Comparison of ENCODE assay signal across 1 cellular context in the genomic region with DNA sequence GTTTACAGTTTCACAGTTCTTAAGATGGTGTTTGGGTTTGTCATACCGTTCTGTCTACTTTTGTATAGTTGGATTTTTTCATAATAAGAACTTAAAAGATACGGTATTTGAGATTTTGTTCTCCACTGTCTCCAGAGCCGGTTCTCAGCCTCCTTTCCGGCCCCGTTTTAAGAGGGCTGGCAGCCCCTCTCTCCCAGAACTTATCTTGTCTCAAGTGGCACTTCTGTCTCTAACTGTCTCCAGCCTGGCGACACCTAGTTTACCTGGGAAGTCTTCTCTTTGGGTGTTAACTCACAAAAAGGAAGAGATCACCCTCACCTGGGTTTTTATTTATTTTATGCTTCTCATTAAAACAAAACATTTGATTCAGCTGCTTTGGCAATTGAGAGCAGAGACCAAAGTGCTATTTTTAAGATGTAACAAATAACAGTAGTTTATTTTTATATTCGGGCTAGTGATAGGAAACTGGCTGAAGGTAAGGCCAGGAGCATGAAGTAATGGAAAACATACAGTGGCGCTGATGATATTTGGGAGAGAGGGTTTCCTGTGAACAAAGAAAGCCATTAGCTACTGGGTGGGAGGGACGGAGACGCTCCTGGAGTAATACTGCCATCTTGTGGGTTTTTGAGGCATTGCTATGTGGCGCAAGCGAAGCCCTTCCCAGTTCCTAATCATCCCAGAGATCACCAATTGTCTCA.
TF ChIP-seq lines count a peak whose summit lies in the region.

No MANE protein-coding gene starts in this region.

TF ChIP-seq in GM12878, 131 proteins besides CTCF, POLR2A, EP300 and RAD21 (continued from another document):
- TF ChIP-seq, protein P1, sequence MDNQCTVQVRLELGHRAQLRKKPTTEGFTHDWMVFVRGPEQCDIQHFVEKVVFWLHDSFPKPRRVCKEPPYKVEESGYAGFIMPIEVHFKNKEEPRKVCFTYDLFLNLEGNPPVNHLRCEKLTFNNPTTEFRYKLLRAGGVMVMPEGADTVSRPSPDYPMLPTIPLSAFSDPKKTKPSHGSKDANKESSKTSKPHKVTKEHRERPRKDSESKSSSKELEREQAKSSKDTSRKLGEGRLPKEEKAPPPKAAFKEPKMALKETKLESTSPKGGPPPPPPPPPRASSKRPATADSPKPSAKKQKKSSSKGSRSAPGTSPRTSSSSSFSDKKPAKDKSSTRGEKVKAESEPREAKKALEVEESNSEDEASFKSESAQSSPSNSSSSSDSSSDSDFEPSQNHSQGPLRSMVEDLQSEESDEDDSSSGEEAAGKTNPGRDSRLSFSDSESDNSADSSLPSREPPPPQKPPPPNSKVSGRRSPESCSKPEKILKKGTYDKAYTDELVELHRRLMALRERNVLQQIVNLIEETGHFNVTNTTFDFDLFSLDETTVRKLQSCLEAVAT (IDR thresholded peaks at IDR 0.05): 0 out of 2 replicates have a peak, but pooled peaks have one; percentile 45
- TF ChIP-seq SMARCA5 (IDR thresholded peaks at IDR 0.05) (0 out of 2 replicates have a peak, but pooled peaks have one; percentile 63), WRNIP1 (IDR thresholded peaks at IDR 0.05; ENCODE audit: borderline replicate concordance, low read depth, low read length) (0 out of 2 replicates have a peak, but pooled peaks have one; percentile 88), ATF7 (IDR thresholded peaks at IDR 0.05; ENCODE audit: low read depth) (peak; percentile 57; the same call in 1 of the 2 replicates), SMC3 (IDR thresholded peaks at IDR 0.05; ENCODE audit: borderline replicate concordance, low read length) (peak; percentile 78)
